8 cellular contexts compared by ENCODE assay signal in the genomic region with DNA sequence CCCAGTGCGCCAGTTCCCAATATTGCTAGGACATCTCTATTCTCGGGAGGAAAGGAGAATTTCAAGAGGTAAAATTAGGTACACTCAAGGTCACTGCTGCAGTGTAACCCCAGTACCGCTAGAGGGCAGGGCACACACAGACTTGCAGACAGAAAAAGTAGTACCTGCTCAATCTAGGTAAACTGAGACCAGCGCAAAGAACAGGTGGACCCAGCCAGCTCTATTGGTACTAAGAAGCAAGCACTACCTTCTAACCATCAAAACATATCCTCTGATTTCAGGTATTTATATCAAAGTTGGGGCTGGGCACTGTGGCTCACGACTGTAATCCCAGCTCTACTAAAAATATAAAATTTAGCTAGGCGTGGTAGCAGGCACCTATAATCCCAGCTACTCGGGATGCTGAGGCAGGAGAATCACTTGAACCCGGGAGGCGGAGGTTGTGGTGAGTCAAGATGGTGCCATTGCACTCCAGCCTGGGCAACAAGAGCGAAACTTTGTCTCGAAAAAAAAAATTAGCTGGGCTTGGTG. TPM values are rescaled to one million over a fixed set of nuclear protein-coding genes. Genes with fewer than 3 reads are reported as not detected.
A peak's percentile ranks its signal among the peaks of the same experiment; 100 is the strongest.
DNase-seq lines count a peak whose midpoint lies in the region; ATAC-seq and TF ChIP-seq lines count a peak whose summit lies in the region.

No MANE protein-coding gene starts in this region.

- intact Hi-C loops in activated CD8-positive, alpha-beta T cell treated with anti-CD3 and anti-CD28 coated beads for 36 hours (cut with micrococcal nuclease): loop anchor here (10.0 kb wide), 1 partner anchor 54 kb away; no protein-coding TSS in a partner anchor
- intact Hi-C loops in tibial artery (cut with DNase I; ENCODE audit: low total_unique reads): loop anchor here (10.0 kb wide), 1 partner anchor 114 kb away; a partner anchor contains a TSS

- POLR2A ChIA-PET in activated CD8-positive, alpha-beta T cell treated with anti-CD3 and anti-CD28 coated beads for 36 hours (lab: Charles Lee): interaction anchor here (0.7 to 1.2 kb wide), 4 partner anchors 8 to 103 kb away, joined by 3 to 4 read pairs (median 4); no protein-coding TSS in a partner anchor

- no peaks in the 10 kb centered on the region for H3K9me3 Mint-ChIP-seq in activated CD8-positive, alpha-beta T cell treated with anti-CD3 and anti-CD28 coated beads for 36 hours
- H3K9me3 Mint-ChIP-seq in effector memory CD8-positive, alpha-beta T cell: no peaks in the 10 kb centered on the region
- H3K9me3 Mint-ChIP-seq in nephron: no peaks in the 10 kb centered on the region

- H3K36me3 Mint-ChIP-seq in activated CD8-positive, alpha-beta T cell treated with anti-CD3 and anti-CD28 coated beads for 36 hours (ENCODE audit: low read depth): no peaks in the 10 kb centered on the region
- peaks cover 28% of the 10 kb centered on the region for H3K36me3 Mint-ChIP-seq in effector memory CD8-positive, alpha-beta T cell (ENCODE audit: insufficient read depth)
- H3K36me3 Mint-ChIP-seq in nephron (ENCODE audit: low read depth): peaks cover 3% of the 10 kb centered on the region

- H3K27me3 ChIP-seq in tibial artery: no peaks in the 10 kb centered on the region

- H3K4me3 ChIP-seq in tibial artery: no peak overlapping the region

- peaks cover 0 to 41% (median 25%) of the 10 kb centered on the region in 4 donors for H3K4me1 ChIP-seq in tibial artery

- no peak overlapping the region for H3K4me3 Mint-ChIP-seq in activated CD8-positive, alpha-beta T cell treated with anti-CD3 and anti-CD28 coated beads for 36 hours
- H3K4me3 Mint-ChIP-seq in effector memory CD8-positive, alpha-beta T cell: no peak overlapping the region
- H3K4me3 Mint-ChIP-seq in nephron: peak overlapping the region; percentile 53 to 80 (median 73)

- no peak overlapping the region for H3K27ac ChIP-seq in tibial artery

- H3K27ac Mint-ChIP-seq in activated CD8-positive, alpha-beta T cell treated with anti-CD3 and anti-CD28 coated beads for 36 hours: no peak overlapping the region
- peak overlapping the region; percentile 52 to 80 for H3K27ac Mint-ChIP-seq in effector memory CD8-positive, alpha-beta T cell
- peak overlapping the region; percentile 76 to 95 (median 79) for H3K27ac Mint-ChIP-seq in nephron

- peaks cover 0 to 2% (median under 1%) of the 10 kb centered on the region in 3 donors for H3K36me3 ChIP-seq in tibial artery

- H3K9me3 ChIP-seq in tibial artery: no peaks in the 10 kb centered on the region

- no peaks in the 10 kb centered on the region for H3K27me3 Mint-ChIP-seq in activated CD8-positive, alpha-beta T cell treated with anti-CD3 and anti-CD28 coated beads for 36 hours
- no peaks in the 10 kb centered on the region for H3K27me3 Mint-ChIP-seq in effector memory CD8-positive, alpha-beta T cell
- no peaks in the 10 kb centered on the region for H3K27me3 Mint-ChIP-seq in nephron (ENCODE audit: low read depth)

- no peak for ATAC-seq in activated CD8-positive, alpha-beta T cell treated with anti-CD3 and anti-CD28 coated beads for 36 hours
- no peak for ATAC-seq in effector memory CD8-positive, alpha-beta T cell (replicated peaks)
- no peak for ATAC-seq in HG03442 (IDR thresholded peaks at IDR 0.05; ENCODE audit: unreplicated experiment)

- CTCF ChIA-PET in activated CD8-positive, alpha-beta T cell treated with anti-CD3 and anti-CD28 coated beads for 36 hours (lab: Charles Lee): interaction anchor here (0.5 to 3.7 kb wide), 45 partner anchors 8 to 524 kb away, joined by 3 to 23 read pairs (median 4); a partner anchor contains a TSS

- TF ChIP-seq CTCF in activated CD8-positive, alpha-beta T cell treated with anti-CD3 and anti-CD28 coated beads for 36 hours (IDR thresholded peaks at IDR 0.05): peak; percentile 96
- TF ChIP-seq CTCF in nephron (IDR thresholded peaks at IDR 0.05; ENCODE audit: unreplicated experiment in 3 of 3) (peak; percentile 94 to 98 (median 97)), tibial artery (IDR thresholded peaks at IDR 0.05) (peak; percentile 96 to 97)

- peak; percentile 49 for DNase-seq in NCI-H510A treated with DMSO at 0.1 percent for 48 hours (lab: John Stamatoyannopoulos, UW)
- DNase-seq in NCI-H510A (lab: John Stamatoyannopoulos, UW): no peak
- DNase-seq in NCI-H2171 treated with DMSO at 0.1 percent for 48 hours (lab: John Stamatoyannopoulos, UW): peak; percentile 87
- DNase-seq in activated CD8-positive, alpha-beta T cell treated with anti-CD3 and anti-CD28 coated beads for 36 hours: peak; percentile 82
- DNase-seq in effector memory CD8-positive, alpha-beta T cell: peak; percentile 61 to 68 (median 62)
- DNase-seq in tibial artery: peak; percentile 67 to 78

- H3K4me1 Mint-ChIP-seq in activated CD8-positive, alpha-beta T cell treated with anti-CD3 and anti-CD28 coated beads for 36 hours (ENCODE audit: low read depth): peaks cover 27% of the 10 kb centered on the region
- peaks cover 35 to 43% of the 10 kb centered on the region in 2 donors for H3K4me1 Mint-ChIP-seq in effector memory CD8-positive, alpha-beta T cell (ENCODE audit: low read depth in 2 of 2)
- peaks cover 28% of the 10 kb centered on the region for H3K4me1 Mint-ChIP-seq in nephron

RNA-seq across cellular contexts. Expression of a gene that starts 3.6 kb away (rescaled TPM):
- 1 to 10 TPM; 7.0 to 8.0 TPM for total RNA-seq in activated CD8-positive, alpha-beta T cell treated with anti-CD3 and anti-CD28 coated beads for 36 hours

RNA-seq across cellular contexts. Expression of a gene that starts 10.7 kb away (rescaled TPM):
- under 1 TPM; 0.07 to 0.09 TPM for total RNA-seq in activated CD8-positive, alpha-beta T cell treated with anti-CD3 and anti-CD28 coated beads for 36 hours

RNA-seq across cellular contexts. Expression of a gene that starts 21.8 kb away (rescaled TPM):
- under 1 TPM; 0.11 to 0.18 TPM for total RNA-seq in activated CD8-positive, alpha-beta T cell treated with anti-CD3 and anti-CD28 coated beads for 36 hours

RNA-seq across cellular contexts. Expression of a gene that starts 36.3 kb away (rescaled TPM):
- total RNA-seq in activated CD8-positive, alpha-beta T cell treated with anti-CD3 and anti-CD28 coated beads for 36 hours: 100 to 1,000 TPM; 370 to 428 TPM

RNA-seq across cellular contexts. Expression of a gene that starts 40.9 kb away (rescaled TPM):
- total RNA-seq in activated CD8-positive, alpha-beta T cell treated with anti-CD3 and anti-CD28 coated beads for 36 hours: 1 to 10 TPM; 6.8 to 6.9 TPM

Comparison
In these comparisons a context has a peak if more than half of its experiments do, and no peak if none do; other contexts are left out.
1. H3K4me3 Mint-ChIP-seq: peak in nephron (3 of 3); none in activated CD8-positive, alpha-beta T cell treated with anti-CD3 and anti-CD28 coated beads for 36 hours (single experiment) and effector memory CD8-positive, alpha-beta T cell (0 of 2).
2. Peak in every context shown above with its lines, with median percentiles within 50 percentile points of each other: CTCF ChIP-seq.